ENCODE assay signal across 31 cellular contexts in genomic region chr14:67911506-67911905, GRCh38.
DNase-seq lines count a peak whose midpoint lies in the region; ATAC-seq, FAIRE-seq and TF ChIP-seq lines count a peak whose summit lies in the region.
"Had no signal": no experiment of that assay in that cellular context is flagged by ENCODE, and none has a peak within 500 bp of the region (broad histone marks: within the 10 kb centered on the region; RNA-seq: fewer than 3 reads in every experiment).

No MANE protein-coding gene starts in this region.

- no TSS peak for BruUV-seq in PC-3 (replicated peaks; lab: Mats Ljungman, UMichigan)

- H3K9me3 ChIP-seq in PC-3 (ENCODE audit: low read length) = no peaks in the 10 kb centered on the region
- H3K9me3 ChIP-seq: A549, Caco-2, HAP-1, SJCRH30 had no signal

- no peak overlapping the region for H3K4me2 ChIP-seq in PC-3 (ENCODE audit: low read length)
- H3K4me2 ChIP-seq: A549, KMS-11, PC-9 had no signal

- no peaks in the 10 kb centered on the region for H3K36me3 ChIP-seq in PC-3 (ENCODE audit: low read depth, low read length)
- H3K36me3 ChIP-seq: HAP-1, SJCRH30 had no signal

- POLR2A ChIA-PET in PC-3 (lab: Charles Lee; ENCODE audit: unreplicated experiment) = interaction anchor here (0.6 kb wide), 1 partner anchor 917 kb away, joined by 3 read pairs; no protein-coding TSS in a partner anchor
- POLR2A ChIA-PET in activated CD8-positive, alpha-beta T cell treated with anti-CD3 and anti-CD28 coated beads, Interleukin-2, amount 10 ng/mL, durations not matched to agents 7 days and 5 days (lab: Charles Lee) = no interaction called here

- H2AFZ ChIP-seq in PC-3 (ENCODE audit: low read length) = no peak overlapping the region
- H2AFZ ChIP-seq: PC-9 had no signal

- CTCF ChIA-PET in PC-3 (lab: Charles Lee) = no interaction called here
- CTCF ChIA-PET in activated CD8-positive, alpha-beta T cell treated with anti-CD3 and anti-CD28 coated beads, Interleukin-2, amount 10 ng/mL, durations not matched to agents 7 days and 5 days (lab: Charles Lee) = no interaction called here

- peak; percentile 72 for FAIRE-seq in G401.6 (lab: Jason Lieb, UNC)
- FAIRE-seq: A549, GM12878 had no signal

- H3K27ac Mint-ChIP-seq in activated CD8-positive, alpha-beta T cell treated with anti-CD3 and anti-CD28 coated beads, Interleukin-2, amount 10 ng/mL, durations not matched to agents 7 days and 5 days = no peak overlapping the region
- H3K27ac Mint-ChIP-seq: CD4-positive, alpha-beta memory T cell; HFFc6; IgD-negative memory B cell had no signal

- ATAC-seq in PC-3 = peak; percentile 37
- no peak for ATAC-seq in activated CD8-positive, alpha-beta T cell treated with anti-CD3 and anti-CD28 coated beads, Interleukin-2, amount 10 ng/mL, durations not matched to agents 7 days and 5 days
- ATAC-seq in HG02798 (IDR thresholded peaks at IDR 0.05; ENCODE audit: poor library complexity, unreplicated experiment) = no peak
- no peak for ATAC-seq in HG03097 (IDR thresholded peaks at IDR 0.05; ENCODE audit: low FRiP score, unreplicated experiment)
- ATAC-seq: A549, GM12878, Right ventricle myocardium inferior had no signal

- H3K9me3 Mint-ChIP-seq in activated CD8-positive, alpha-beta T cell treated with anti-CD3 and anti-CD28 coated beads, Interleukin-2, amount 10 ng/mL, durations not matched to agents 7 days and 5 days (ENCODE audit: insufficient read depth) = no peaks in the 10 kb centered on the region
- H3K9me3 Mint-ChIP-seq: HFFc6 had no signal

- H3F3A ChIP-seq in PC-3 (ENCODE audit: low read length, unreplicated experiment) = no peaks in the 10 kb centered on the region

- no peak overlapping the region for H3K9ac ChIP-seq in PC-3 (ENCODE audit: low read length)
- H3K9ac ChIP-seq: KMS-11 had no signal

- H3K27me3 ChIP-seq in PC-3 (ENCODE audit: low read length) = no peaks in the 10 kb centered on the region
- H3K27me3 ChIP-seq: SJCRH30 had no signal

- H3K4me3 Mint-ChIP-seq in activated CD8-positive, alpha-beta T cell treated with anti-CD3 and anti-CD28 coated beads, Interleukin-2, amount 10 ng/mL, durations not matched to agents 7 days and 5 days = no peak overlapping the region
- H3K4me3 Mint-ChIP-seq: CD4-positive, alpha-beta memory T cell; HFFc6; IgD-negative memory B cell had no signal

- H3K4me3 ChIP-seq in PC-3 (ENCODE audit: low read length) (no peak overlapping the region), choroid plexus epithelial cell (ENCODE audit: low read depth, low read length) (no peak overlapping the region)
- H3K4me3 ChIP-seq: A549, GM12878, HAP-1, PC-9, SJCRH30 had no signal

- no peaks in the 10 kb centered on the region for H3K27me3 Mint-ChIP-seq in activated CD8-positive, alpha-beta T cell treated with anti-CD3 and anti-CD28 coated beads, Interleukin-2, amount 10 ng/mL, durations not matched to agents 7 days and 5 days (ENCODE audit: low read depth)
- H3K27me3 Mint-ChIP-seq: CD4-positive, alpha-beta memory T cell; IgD-negative memory B cell had no signal

- H3K36me3 Mint-ChIP-seq in activated CD8-positive, alpha-beta T cell treated with anti-CD3 and anti-CD28 coated beads, Interleukin-2, amount 10 ng/mL, durations not matched to agents 7 days and 5 days (ENCODE audit: low read depth) = peaks cover 1% of the 10 kb centered on the region

- no peak for TF ChIP-seq CTCF in PC-3 (conservative IDR thresholded peaks at IDR 0.05; ENCODE audit: low read depth, low read length)
- no peak for TF ChIP-seq CTCF in choroid plexus epithelial cell (conservative IDR thresholded peaks at IDR 0.05; ENCODE audit: low read depth, low read length)

- H3K4me1 Mint-ChIP-seq in activated CD8-positive, alpha-beta T cell treated with anti-CD3 and anti-CD28 coated beads, Interleukin-2, amount 10 ng/mL, durations not matched to agents 7 days and 5 days (ENCODE audit: low read depth) = no peaks in the 10 kb centered on the region
- H3K4me1 Mint-ChIP-seq: CD4-positive, alpha-beta memory T cell had no signal

- DNase-seq in PC-3 (no peak), choroid plexus epithelial cell (ENCODE audit: low read depth) (peak; percentile 31), myocyte (ENCODE audit: low read depth) (peak; percentile 66), 8988T (no peak)
- DNase-seq in activated CD8-positive, alpha-beta T cell treated with anti-CD3 and anti-CD28 coated beads, Interleukin-2, amount 10 ng/mL, durations not matched to agents 7 days and 5 days = no peak
- DNase-seq: C1 segment of cervical spinal cord; Caco-2; CD4-positive, alpha-beta memory T cell; GDM1; GOT3; HFFc6; NCI-H1048; NCI-H1417; NCI-H1694; NCI-H2029 treated with DMSO at 0.1 percent for 48 hours; NCI-H2171; NCI-H226; NCI-H510A treated with DMSO at 0.1 percent for 48 hours; NCI-H748 treated with DMSO at 0.1 percent for 48 hours; NK-92 treated with Interleukin-12 subunit alpha and Interleukin-12 subunit beta, amount 100 ng/mL, for 24 hours; PC-9; SJCRH30 had no signal

- H3K27ac ChIP-seq in PC-3 (ENCODE audit: low read length) = no peak overlapping the region
- H3K27ac ChIP-seq: A549, KMS-11, PC-9, SJCRH30 had no signal

- H4K20me1 ChIP-seq in PC-3 (ENCODE audit: low read length) = no peaks in the 10 kb centered on the region

- intact Hi-C loops in PC-3 (cut with micrococcal nuclease) = no loop called here

- no peaks in the 10 kb centered on the region for H3K79me2 ChIP-seq in PC-3 (ENCODE audit: low read length)

- H3K9me2 ChIP-seq in PC-3 (replicated peaks; ENCODE audit: low read length) = no peaks in the 10 kb centered on the region

- H3K4me1 ChIP-seq in PC-3 (ENCODE audit: insufficient read depth, low read length) = no peaks in the 10 kb centered on the region
- H3K4me1 ChIP-seq: A549, Caco-2, HAP-1, SJCRH30 had no signal

Comparison
In these comparisons a context has a peak if more than half of its experiments do, and no peak if none do; other contexts are left out.
1. DNase-seq: peak in choroid plexus epithelial cell (single experiment) and myocyte (single experiment); none in PC-3 (single experiment), 8988T (single experiment) and activated CD8-positive, alpha-beta T cell treated with anti-CD3 and anti-CD28 coated beads, Interleukin-2, amount 10 ng/mL, durations not matched to agents 7 days and 5 days (single experiment).